ENCODE assay signal across 8 cellular contexts in genomic region chr3:56758539-56758981, GRCh38. TPM values are rescaled to one million over a fixed set of nuclear protein-coding genes. Genes with fewer than 3 reads are reported as not detected.
DNase-seq lines count a peak whose midpoint lies in the region; ATAC-seq and TF ChIP-seq lines count a peak whose summit lies in the region.

No MANE protein-coding gene starts in this region.

- H3K27me3 ChIP-seq in HUES48 (ENCODE audit: control insufficient read depth, insufficient read depth, low read length) (no peaks in the 10 kb centered on the region), foreskin keratinocyte (no peaks in the 10 kb centered on the region)

- H3K9me3 Mint-ChIP-seq in activated CD8-positive, alpha-beta T cell treated with anti-CD3 and anti-CD28 coated beads, Interleukin-2, amount 10 ng/mL, durations not matched to agents 7 days and 5 days (ENCODE audit: insufficient read depth): no peaks in the 10 kb centered on the region

- CTCF ChIA-PET in activated CD8-positive, alpha-beta T cell treated with anti-CD3 and anti-CD28 coated beads, Interleukin-2, amount 10 ng/mL, durations not matched to agents 7 days and 5 days (lab: Charles Lee): interaction anchor here (0.7 to 4.2 kb wide), 7 partner anchors 18 to 230 kb away, joined by 3 to 43 read pairs (median 4); partner anchors contain the start of gene ARHGEF3

- H3K27ac Mint-ChIP-seq in activated CD8-positive, alpha-beta T cell treated with anti-CD3 and anti-CD28 coated beads, Interleukin-2, amount 10 ng/mL, durations not matched to agents 7 days and 5 days: peak overlapping the region; percentile 86

- POLR2A ChIA-PET in activated CD8-positive, alpha-beta T cell treated with anti-CD3 and anti-CD28 coated beads, Interleukin-2, amount 10 ng/mL, durations not matched to agents 7 days and 5 days (lab: Charles Lee): interaction anchor here (0.6 to 2.5 kb wide), 6 partner anchors 25 to 158 kb away, joined by 3 to 28 read pairs (median 6); partner anchors contain the start of genes ARHGEF3 and TASOR

- no peak for TF ChIP-seq CTCF in foreskin keratinocyte (conservative IDR thresholded peaks at IDR 0.05)

- H3K4me1 Mint-ChIP-seq in activated CD8-positive, alpha-beta T cell treated with anti-CD3 and anti-CD28 coated beads, Interleukin-2, amount 10 ng/mL, durations not matched to agents 7 days and 5 days (ENCODE audit: low read depth): peaks cover 85% of the 10 kb centered on the region

- no peak overlapping the region for H3K4me3 ChIP-seq in HUES48 (ENCODE audit: low read depth, low read length)

- H3K9me3 ChIP-seq in HUES48 (ENCODE audit: control insufficient read depth, insufficient read depth, low read length): no peaks in the 10 kb centered on the region

- no peaks in the 10 kb centered on the region for H3K27me3 Mint-ChIP-seq in activated CD8-positive, alpha-beta T cell treated with anti-CD3 and anti-CD28 coated beads, Interleukin-2, amount 10 ng/mL, durations not matched to agents 7 days and 5 days (ENCODE audit: low read depth)

- H3K27ac ChIP-seq in HUES48 (ENCODE audit: low read depth, low read length): peak overlapping the region; percentile 20
- no peak overlapping the region for H3K27ac ChIP-seq in foreskin keratinocyte

- ATAC-seq in GM21528 (IDR thresholded peaks at IDR 0.05; ENCODE audit: low FRiP score, unreplicated experiment) (peak; percentile 84), foreskin keratinocyte (peak; percentile 84)
- peak; percentile 68 for ATAC-seq in activated CD8-positive, alpha-beta T cell treated with anti-CD3 and anti-CD28 coated beads, Interleukin-2, amount 10 ng/mL, durations not matched to agents 7 days and 5 days

- peaks cover 83% of the 10 kb centered on the region for H3K36me3 Mint-ChIP-seq in activated CD8-positive, alpha-beta T cell treated with anti-CD3 and anti-CD28 coated beads, Interleukin-2, amount 10 ng/mL, durations not matched to agents 7 days and 5 days (ENCODE audit: low read depth)

- H3K4me1 ChIP-seq in HUES48 (ENCODE audit: control insufficient read depth, insufficient read depth, low read length): peaks cover 2% of the 10 kb centered on the region
- no peaks in the 10 kb centered on the region for H3K4me1 ChIP-seq in foreskin keratinocyte

- no peak overlapping the region for H3K9ac ChIP-seq in HUES48 (ENCODE audit: low read depth, low read length)

- no peaks in the 10 kb centered on the region for H3K36me3 ChIP-seq in HUES48 (ENCODE audit: control insufficient read depth, insufficient read depth, low read length)

- DNase-seq in GM03348 (ENCODE audit: low spot score) (peak; percentile 83), foreskin keratinocyte (peak; percentile 46 to 70), NCI-H1105 treated with DMSO at 0.1 percent for 48 hours (lab: John Stamatoyannopoulos, UW) (no peak), T-helper 9 cell (no peak)
- DNase-seq in activated CD8-positive, alpha-beta T cell treated with anti-CD3 and anti-CD28 coated beads, Interleukin-2, amount 10 ng/mL, durations not matched to agents 7 days and 5 days: peak; percentile 58
- peak; percentile 51 for DNase-seq in stimulated activated CD4-positive, alpha-beta T cell treated with anti-CD3 and anti-CD28 coated beads, Interleukin-4, amount 100 ng/mL, for 24 hours

- peak overlapping the region; percentile 29 for H3K4me3 Mint-ChIP-seq in activated CD8-positive, alpha-beta T cell treated with anti-CD3 and anti-CD28 coated beads, Interleukin-2, amount 10 ng/mL, durations not matched to agents 7 days and 5 days

RNA-seq across cellular contexts. Expression of gene ARHGEF3, which starts 43.2 kb away (rescaled TPM):
- total RNA-seq in activated CD8-positive, alpha-beta T cell treated with anti-CD3 and anti-CD28 coated beads, Interleukin-2, amount 10 ng/mL, durations not matched to agents 7 days and 5 days: 100 to 1,000 TPM in 1 of 2 experiments, 10 to 100 TPM in 1; 94.6 to 101 TPM
- total RNA-seq in foreskin keratinocyte: 28.1 and 46.1 TPM in 2 replicates
- polyA plus RNA-seq in foreskin keratinocyte: 10.5 and 18.4 TPM in 2 replicates

Comparison
In these comparisons a context has a peak if more than half of its experiments do, and no peak if none do; other contexts are left out.
1. DNase-seq: peak in GM03348 (single experiment), activated CD8-positive, alpha-beta T cell treated with anti-CD3 and anti-CD28 coated beads, Interleukin-2, amount 10 ng/mL, durations not matched to agents 7 days and 5 days (single experiment), foreskin keratinocyte (2 of 2) and stimulated activated CD4-positive, alpha-beta T cell treated with anti-CD3 and anti-CD28 coated beads, Interleukin-4, amount 100 ng/mL, for 24 hours (single experiment); none in NCI-H1105 treated with DMSO at 0.1 percent for 48 hours (single experiment) and T-helper 9 cell (single experiment).
2. Peak in every context shown above with its lines, with median percentiles within 50 percentile points of each other: ATAC-seq.